In the genomic region with DNA sequence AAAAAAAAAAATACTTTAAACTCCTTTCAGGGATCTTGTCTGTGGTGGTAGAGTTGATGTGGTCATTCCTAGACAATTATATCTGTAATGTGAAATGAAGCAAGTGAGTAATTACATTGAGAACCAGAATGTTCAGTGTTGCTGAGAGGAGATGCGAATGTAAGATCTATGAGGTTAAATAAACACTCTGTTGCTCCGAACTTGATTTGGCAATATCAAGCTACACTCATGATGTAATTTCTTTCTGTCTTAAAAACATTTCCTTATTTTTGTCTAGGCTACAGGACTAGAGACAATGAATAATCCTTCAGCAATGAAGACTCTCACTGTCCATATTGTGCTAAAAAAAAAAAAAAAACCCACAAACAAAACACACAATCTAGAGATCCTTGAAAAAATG, we compare ENCODE assay signal across 17 cellular contexts.
DNase-seq lines count a peak whose midpoint lies in the region; ATAC-seq and TF ChIP-seq lines count a peak whose summit lies in the region.
"Had no signal": no experiment of that assay in that cellular context is flagged by ENCODE, and none has a peak within 500 bp of the region (broad histone marks: within the 10 kb centered on the region; RNA-seq: fewer than 3 reads in every experiment).

No MANE protein-coding gene starts in this region.

- intact Hi-C loops in mammary epithelial cell (cut with micrococcal nuclease): no loop called here

- no TSS peak for BruUV-seq in mammary epithelial cell (replicated peaks; lab: Mats Ljungman, UMichigan)

- H3K9me3 ChIP-seq in mammary epithelial cell (replicated peaks; ENCODE audit: insufficient read depth, low read length): peaks cover 2% of the 10 kb centered on the region
- no peaks in the 10 kb centered on the region for H3K9me3 ChIP-seq in smooth muscle cell (replicated peaks; ENCODE audit: low read depth)
- H3K9me3 ChIP-seq: right atrium auricular region, thoracic aorta had no signal

- H3K27me3 ChIP-seq in mammary epithelial cell (ENCODE audit: insufficient read depth, low read length) (no peaks in the 10 kb centered on the region), smooth muscle cell (ENCODE audit: low read depth) (no peaks in the 10 kb centered on the region)
- H3K27me3 ChIP-seq: right atrium auricular region had no signal

- H3K79me2 ChIP-seq in mammary epithelial cell (ENCODE audit: insufficient read depth, low read length) (no peaks in the 10 kb centered on the region), smooth muscle cell (ENCODE audit: low read depth) (no peaks in the 10 kb centered on the region)

- 29% methylated on average over 2 of the region's 2 CpGs for WGBS in mammary epithelial cell (ENCODE audit: low coverage, missing lambda C conversion rate)
- WGBS in smooth muscle cell (ENCODE audit: low lambda C conversion rate): 47% methylated on average over 2 of the region's 2 CpGs

- H3K27me3 Mint-ChIP-seq in HFFc6 (ENCODE audit: insufficient read depth): peaks cover 7% of the 10 kb centered on the region
- H3K27me3 Mint-ChIP-seq: activated naive CD8-positive, alpha-beta T cell treated with anti-CD3 and anti-CD28 coated beads, Interleukin-2, amount 10 ng/mL, durations not matched to agents 7 days and 5 days; activated T-cell treated with anti-CD3 and anti-CD28 coated beads, Interleukin-2, amount 50 U/mL, for 24 hours; CD4-positive, CD25-positive, alpha-beta regulatory T cell had no signal

- DNase-seq in HFFc6 (peak; percentile 62), mammary epithelial cell (peak; percentile 66), glomerular visceral epithelial cell (ENCODE audit: extremely low spot score) (peak; percentile 74), smooth muscle cell (lab: John Stamatoyannopoulos, UW; ENCODE audit: unreplicated experiment) (no peak)
- DNase-seq: activated CD4-positive, alpha-beta T cell treated with anti-CD3 and anti-CD28 coated beads, Interleukin-2, amount 50 U/mL, for 4 hours; activated naive CD8-positive, alpha-beta T cell treated with anti-CD3 and anti-CD28 coated beads, Interleukin-2, amount 10 ng/mL, durations not matched to agents 7 days and 5 days; activated T-cell treated with anti-CD3 and anti-CD28 coated beads, Interleukin-2, amount 50 U/mL, for 24 hours; CD4-positive, CD25-positive, alpha-beta regulatory T cell; erythroblast; NCI-H526 treated with DMSO at 0.1 percent for 48 hours; PC-3; stimulated activated CD4-positive, alpha-beta T cell treated with anti-CD3 and anti-CD28 coated beads, Interleukin-2, amount 100 ng/mL, for 24 hours had no signal

- no peak overlapping the region for H3K27ac ChIP-seq in mammary epithelial cell (ENCODE audit: insufficient read depth, low read depth, low read length)
- H3K27ac ChIP-seq in smooth muscle cell (ENCODE audit: low read depth): peak overlapping the region; percentile 74
- H3K27ac ChIP-seq: right atrium auricular region, thoracic aorta had no signal

- H3K4me2 ChIP-seq in mammary epithelial cell (ENCODE audit: insufficient read depth, low read depth, low read length) (no peak overlapping the region), smooth muscle cell (no peak overlapping the region)

- no peak overlapping the region for H3K9ac ChIP-seq in mammary epithelial cell (ENCODE audit: insufficient read depth, low read length)
- H3K9ac ChIP-seq in smooth muscle cell (ENCODE audit: low read depth): no peak overlapping the region

- H3K4me3 ChIP-seq in mammary epithelial cell (replicated peaks in 1 of 3; ENCODE audit: insufficient read depth in 1 of 3, low read depth in 2 of 3, low read length in 3 of 3) (no peak overlapping the region), smooth muscle cell (no peak overlapping the region)
- H3K4me3 ChIP-seq: right atrium auricular region, thoracic aorta had no signal

- H2AFZ ChIP-seq in mammary epithelial cell (ENCODE audit: low read depth, low read length) (no peak overlapping the region), smooth muscle cell (ENCODE audit: low read depth) (no peak overlapping the region)

- in situ Hi-C loops in mammary epithelial cell (cut with MboI; ENCODE audit: low sequenced_read_pairs in 2 of 2): no loop called here

- peaks cover 12% of the 10 kb centered on the region for H3K4me1 Mint-ChIP-seq in HFFc6 (ENCODE audit: low read depth)
- H3K4me1 Mint-ChIP-seq: activated naive CD8-positive, alpha-beta T cell treated with anti-CD3 and anti-CD28 coated beads, Interleukin-2, amount 10 ng/mL, durations not matched to agents 7 days and 5 days; CD4-positive, CD25-positive, alpha-beta regulatory T cell had no signal

- H3K36me3 Mint-ChIP-seq in HFFc6 (ENCODE audit: low read depth): 0 out of 2 replicates have a peak, but pooled peaks cover 6% of the 10 kb centered on the region
- H3K36me3 Mint-ChIP-seq: activated naive CD8-positive, alpha-beta T cell treated with anti-CD3 and anti-CD28 coated beads, Interleukin-2, amount 10 ng/mL, durations not matched to agents 7 days and 5 days; CD4-positive, CD25-positive, alpha-beta regulatory T cell had no signal

- H3K36me3 ChIP-seq in mammary epithelial cell (ENCODE audit: insufficient read depth, low read length): no peaks in the 10 kb centered on the region
- H3K36me3 ChIP-seq in smooth muscle cell (ENCODE audit: low read depth): no peaks in the 10 kb centered on the region
- H3K36me3 ChIP-seq: right atrium auricular region, thoracic aorta had no signal

- H4K20me1 ChIP-seq in mammary epithelial cell (ENCODE audit: insufficient read depth, low read length): no peaks in the 10 kb centered on the region
- no peaks in the 10 kb centered on the region for H4K20me1 ChIP-seq in smooth muscle cell (ENCODE audit: low read depth)

- H3K27ac Mint-ChIP-seq in HFFc6: peak overlapping the region; percentile 61; the same call in 1 of the 2 replicates
- H3K27ac Mint-ChIP-seq: activated naive CD8-positive, alpha-beta T cell treated with anti-CD3 and anti-CD28 coated beads, Interleukin-2, amount 10 ng/mL, durations not matched to agents 7 days and 5 days; activated T-cell treated with anti-CD3 and anti-CD28 coated beads, Interleukin-2, amount 50 U/mL, for 24 hours; CD4-positive, CD25-positive, alpha-beta regulatory T cell had no signal

- TF ChIP-seq CTCF in HFFc6 (IDR thresholded peaks at IDR 0.05) (no peak), mammary epithelial cell (conservative IDR thresholded peaks at IDR 0.05 in 1 of 2, IDR thresholded peaks at IDR 0.05 in 1 of 2; ENCODE audit: extremely low read depth in 1 of 2, insufficient read depth in 1 of 2, low read depth in 1 of 2, low read length in 2 of 2) (no peak), smooth muscle cell (IDR thresholded peaks at IDR 0.05; ENCODE audit: borderline replicate concordance, insufficient read depth, poor library complexity, severe bottlenecking) (no peak)

- ATAC-seq in HG03139 (IDR thresholded peaks at IDR 0.05; ENCODE audit: unreplicated experiment) (no peak), HG03565 (IDR thresholded peaks at IDR 0.05; ENCODE audit: unreplicated experiment) (no peak), HG03196 (IDR thresholded peaks at IDR 0.05; ENCODE audit: unreplicated experiment) (no peak)
- ATAC-seq: PC-3 had no signal

- CTCF ChIA-PET in mammary epithelial cell (lab: Charles Lee; ENCODE audit: low non-redundant PET): no interaction called here

- H3K4me3 Mint-ChIP-seq in HFFc6: no peak overlapping the region
- H3K4me3 Mint-ChIP-seq: activated naive CD8-positive, alpha-beta T cell treated with anti-CD3 and anti-CD28 coated beads, Interleukin-2, amount 10 ng/mL, durations not matched to agents 7 days and 5 days; activated T-cell treated with anti-CD3 and anti-CD28 coated beads, Interleukin-2, amount 50 U/mL, for 24 hours; CD4-positive, CD25-positive, alpha-beta regulatory T cell had no signal

- H3K4me1 ChIP-seq in mammary epithelial cell (ENCODE audit: insufficient read depth, low read length): no peaks in the 10 kb centered on the region
- H3K4me1 ChIP-seq in smooth muscle cell (ENCODE audit: low read depth): no peaks in the 10 kb centered on the region
- H3K4me1 ChIP-seq: right atrium auricular region had no signal

- H3K9me3 Mint-ChIP-seq in HFFc6: no peaks in the 10 kb centered on the region
- H3K9me3 Mint-ChIP-seq: activated naive CD8-positive, alpha-beta T cell treated with anti-CD3 and anti-CD28 coated beads, Interleukin-2, amount 10 ng/mL, durations not matched to agents 7 days and 5 days had no signal

- peaks cover 2% of the 10 kb centered on the region for H3F3A ChIP-seq in smooth muscle cell (ENCODE audit: low read depth)

- dilution Hi-C loops in mammary epithelial cell (cut with HindIII; ENCODE audit: low sequenced_read_pairs): no loop called here
